11 cellular contexts compared by ENCODE assay signal in the genomic region with DNA sequence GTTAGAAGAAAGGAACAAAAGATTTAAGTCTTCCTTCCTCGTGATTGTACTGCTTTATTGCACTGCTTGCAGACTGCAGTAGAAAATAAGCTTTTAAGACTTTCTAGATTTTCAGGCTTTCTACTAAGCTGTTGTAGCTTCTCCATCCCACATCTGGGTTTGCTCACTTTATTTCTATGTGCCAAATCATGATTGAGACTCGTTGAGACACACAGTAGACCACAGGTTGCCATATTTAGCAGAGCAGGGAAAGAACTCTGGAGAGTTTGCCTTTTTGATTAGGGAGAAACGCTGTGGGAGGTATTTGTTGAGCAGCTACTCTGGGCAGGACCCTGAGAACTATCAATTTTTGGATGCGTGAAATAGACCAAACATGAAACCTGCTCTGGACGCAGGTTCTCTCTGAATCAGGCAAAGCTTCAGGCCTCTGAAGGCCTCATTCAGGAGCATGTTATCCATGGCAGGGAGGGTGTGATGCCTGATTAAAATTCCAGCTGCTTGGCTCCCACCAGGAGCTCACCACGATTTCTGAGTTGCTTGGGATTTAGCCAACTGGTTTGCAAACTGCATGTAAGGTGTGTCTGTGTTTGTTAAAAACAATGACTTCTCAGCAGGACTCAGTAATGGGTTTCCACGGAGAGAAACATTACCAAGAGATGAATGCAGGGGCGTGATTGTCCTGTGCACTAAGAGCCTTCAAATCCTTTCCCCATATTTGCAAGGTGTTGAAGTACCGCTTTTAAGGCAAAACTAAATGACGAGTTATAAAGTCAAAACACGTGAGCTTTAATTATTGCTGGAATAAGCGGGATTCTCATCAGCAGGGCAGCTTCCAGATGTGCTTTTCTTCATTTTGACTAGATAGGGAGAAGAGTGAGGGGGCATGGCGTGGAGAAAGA.
DNase-seq lines count a peak whose midpoint lies in the region; TF ChIP-seq lines count a peak whose summit lies in the region.
"Had no signal": no experiment of that assay in that cellular context is flagged by ENCODE, and none has a peak within 500 bp of the region (broad histone marks: within the 10 kb centered on the region; RNA-seq: fewer than 3 reads in every experiment).

No MANE protein-coding gene starts in this region.

- TF ChIP-seq EP300 in esophagus muscularis mucosa (IDR thresholded peaks at IDR 0.05) = no peak

- TF ChIP-seq CTCF in esophagus muscularis mucosa (IDR thresholded peaks at IDR 0.05) (no peak), retinal pigment epithelial cell (conservative IDR thresholded peaks at IDR 0.05; ENCODE audit: low read depth, low read length) (no peak)

- peaks cover 0 to 6% (median 0%) of the 10 kb centered on the region in 4 donors for H3K36me3 ChIP-seq in esophagus muscularis mucosa

- peaks cover 35 to 52% (median 52%) of the 10 kb centered on the region in 4 donors for H3K4me1 ChIP-seq in esophagus muscularis mucosa

- intact Hi-C loops in esophagus muscularis mucosa (cut with DNase I) = no loop called here

- peak overlapping the region; percentile 15 to 76 (median 53) for H3K27ac ChIP-seq in esophagus muscularis mucosa (replicated peaks in 1 of 4)

- no peak for TF ChIP-seq POLR2A in esophagus muscularis mucosa (IDR thresholded peaks at IDR 0.05; ENCODE audit: low read depth)

- peak; percentile 38 to 81 (median 39) for DNase-seq in NCI-H1417 (lab: John Stamatoyannopoulos, UW)
- DNase-seq in NCI-H1417 treated with DMSO at 0.1 percent for 48 hours (lab: John Stamatoyannopoulos, UW) = no peak
- peak; percentile 85 for DNase-seq in NCI-H748 treated with DMSO at 0.1 percent for 48 hours (lab: John Stamatoyannopoulos, UW)
- no peak for DNase-seq in esophagus muscularis mucosa (ENCODE audit: extremely low spot score)
- peak; percentile 64 for DNase-seq in retinal pigment epithelial cell (ENCODE audit: low read depth)
- DNase-seq in GF-D8 (lab: John Stamatoyannopoulos, UW) = no peak
- no peak for DNase-seq in activated CD8-positive, alpha-beta memory T cell treated with anti-CD3 and anti-CD28 coated beads, Interleukin-2, amount 50 U/mL, for 48 hours
- DNase-seq in hippocampal formation (lab: John Stamatoyannopoulos, UW) = no peak
- DNase-seq: DMS79 treated with DMSO at 0.1 percent for 48 hours; KBM-7; stimulated activated naive CD4-positive, alpha-beta T cell treated with Interleukin-2 at 50 U/mL for 16 hours had no signal

- H3K4me3 ChIP-seq in esophagus muscularis mucosa = no peak overlapping the region
- H3K4me3 ChIP-seq in retinal pigment epithelial cell (ENCODE audit: low read length) = no peak overlapping the region

- no peaks in the 10 kb centered on the region for H3K27me3 ChIP-seq in esophagus muscularis mucosa

- 59% methylated on average over 13 of the region's 13 CpGs for WGBS in esophagus muscularis mucosa

- H3K9me3 ChIP-seq in esophagus muscularis mucosa = no peaks in the 10 kb centered on the region

Comparison
In these comparisons a context has a peak if more than half of its experiments do, and no peak if none do; other contexts are left out.
1. DNase-seq: peak in NCI-H1417 (3 of 3), NCI-H748 treated with DMSO at 0.1 percent for 48 hours (single experiment) and retinal pigment epithelial cell (single experiment); none in NCI-H1417 treated with DMSO at 0.1 percent for 48 hours (single experiment), esophagus muscularis mucosa (single experiment), GF-D8 (single experiment), activated CD8-positive, alpha-beta memory T cell treated with anti-CD3 and anti-CD28 coated beads, Interleukin-2, amount 50 U/mL, for 48 hours (single experiment) and hippocampal formation (0 of 2).